7 cellular contexts compared by ENCODE assay signal in genomic region chr2:207906495-207906894, GRCh38.
DNase-seq lines count a peak whose midpoint lies in the region; ATAC-seq and TF ChIP-seq lines count a peak whose summit lies in the region.
"Not testable (repeated sequence)": the region's sequence is repeated elsewhere in the genome, so short reads cannot be mapped to it uniquely, and the experiment has no call there.

No MANE protein-coding gene starts in this region.

- peaks cover 15% of the 10 kb centered on the region for H3K4me1 ChIP-seq in endodermal cell (ENCODE audit: control insufficient read depth, insufficient read depth, low read length)
- not testable (repeated sequence) for H3K4me1 ChIP-seq in mesenchymal stem cell (ENCODE audit: control insufficient read depth, insufficient read depth, low read depth, low read length)

- not testable (repeated sequence) for H3K9ac ChIP-seq in endodermal cell (ENCODE audit: extremely low read depth, low read length, poor library complexity, severe bottlenecking); mesenchymal stem cell (ENCODE audit: low read length)

- H2AFZ ChIP-seq in mesenchymal stem cell (ENCODE audit: low read depth, low read length) = not testable (repeated sequence)

- H3K4me2 ChIP-seq in mesenchymal stem cell (ENCODE audit: low read length, poor library complexity, severe bottlenecking) = not testable (repeated sequence)

- H3K27me3 ChIP-seq in endodermal cell (ENCODE audit: control insufficient read depth, insufficient read depth, low read length, poor library complexity, severe bottlenecking); mesenchymal stem cell (ENCODE audit: control insufficient read depth in 1 of 2, insufficient read depth in 1 of 2, low read length in 2 of 2): not testable (repeated sequence)

- not testable (repeated sequence) for H3K4me3 ChIP-seq in endodermal cell (ENCODE audit: low read length); mesenchymal stem cell (ENCODE audit: insufficient read depth in 1 of 2, low read depth in 1 of 2, low read length in 2 of 2)

- not testable (repeated sequence) for H3K4ac ChIP-seq in mesenchymal stem cell (ENCODE audit: low read depth in 1 of 2, low read length in 2 of 2)

- H4K8ac ChIP-seq in mesenchymal stem cell (ENCODE audit: low read length) = not testable (repeated sequence)

- not testable (repeated sequence) for H2BK15ac ChIP-seq in mesenchymal stem cell (ENCODE audit: low read depth, poor library complexity, severe bottlenecking)

- peaks cover 53% of the 10 kb centered on the region for H3K4me1 Mint-ChIP-seq in endodermal cell
- H3K4me1 Mint-ChIP-seq in progenitor cell of endocrine pancreas (ENCODE audit: low read depth) = peaks cover 52% of the 10 kb centered on the region

- not testable (repeated sequence) for H3K18ac ChIP-seq in mesenchymal stem cell (ENCODE audit: low read depth in 1 of 2, low read length in 2 of 2)

- H3K9me3 Mint-ChIP-seq in endodermal cell; progenitor cell of endocrine pancreas (ENCODE audit: low read depth): not testable (repeated sequence)

- H3K27ac ChIP-seq in endodermal cell (ENCODE audit: low read depth, low read length) = not testable (repeated sequence)
- H3K27ac ChIP-seq in mesenchymal stem cell (ENCODE audit: low read length, poor library complexity, severe bottlenecking) = peak overlapping the region; percentile 59

- H2BK12ac ChIP-seq in mesenchymal stem cell (ENCODE audit: low read length in 2 of 2) = not testable (repeated sequence)

- H2BK5ac ChIP-seq in mesenchymal stem cell (ENCODE audit: low read depth, low read length, poor library complexity, severe bottlenecking) = not testable (repeated sequence)

- H3K14ac ChIP-seq in mesenchymal stem cell (ENCODE audit: low read length in 2 of 2) = not testable (repeated sequence)

- not testable (repeated sequence) for DNase-seq in endodermal cell; mesenchymal stem cell; progenitor cell of endocrine pancreas (ENCODE audit: low spot score, unreplicated experiment)

- not testable (repeated sequence) for H2AK5ac ChIP-seq in mesenchymal stem cell (ENCODE audit: low read length, severe bottlenecking)

- H3K4me3 Mint-ChIP-seq in endodermal cell; progenitor cell of endocrine pancreas (ENCODE audit: low read depth): not testable (repeated sequence)

- WGBS in endodermal cell (ENCODE audit: insufficient coverage in 1 of 2, insufficient read length in 1 of 2), 2 experiments = 83 to 87% methylated on average over 4 of the region's 5 CpGs
- WGBS in mesenchymal stem cell = 97% methylated on average over 4 of the region's 5 CpGs

- TF ChIP-seq CTCF in endodermal cell (conservative IDR thresholded peaks at IDR 0.05); progenitor cell of endocrine pancreas (IDR thresholded peaks at IDR 0.05; ENCODE audit: unreplicated experiment): not testable (repeated sequence)

- H3K27me3 Mint-ChIP-seq in endodermal cell (ENCODE audit: insufficient read depth); progenitor cell of endocrine pancreas: not testable (repeated sequence)

- H3K9me3 ChIP-seq in endodermal cell (ENCODE audit: control insufficient read depth, low read length) = peaks cover 13% of the 10 kb centered on the region
- not testable (repeated sequence) for H3K9me3 ChIP-seq in mesenchymal stem cell (ENCODE audit: control insufficient read depth, low read length)

- H3K23ac ChIP-seq in mesenchymal stem cell (ENCODE audit: low read length in 2 of 2) = not testable (repeated sequence)

- H3K79me1 ChIP-seq in mesenchymal stem cell (replicated peaks; ENCODE audit: low read length, poor library complexity, severe bottlenecking) = not testable (repeated sequence)

- peaks cover 13% of the 10 kb centered on the region for H3K36me3 Mint-ChIP-seq in endodermal cell (ENCODE audit: low read depth)
- H3K36me3 Mint-ChIP-seq in progenitor cell of endocrine pancreas (ENCODE audit: insufficient read depth) = not testable (repeated sequence)

- H2BK120ac ChIP-seq in mesenchymal stem cell (ENCODE audit: low read depth, low read length) = not testable (repeated sequence)

- H3K27ac Mint-ChIP-seq in endodermal cell (peak overlapping the region; percentile 74), progenitor cell of endocrine pancreas (peak overlapping the region; percentile 29)

- H3K36me3 ChIP-seq in endodermal cell (ENCODE audit: control insufficient read depth, insufficient read depth, low read length) = peaks cover 20% of the 10 kb centered on the region
- not testable (repeated sequence) for H3K36me3 ChIP-seq in mesenchymal stem cell (ENCODE audit: control insufficient read depth in 1 of 2, insufficient read depth in 2 of 2, low read depth in 1 of 2, low read length in 2 of 2)

- peak; percentile 67 for ATAC-seq in GM18907 (IDR thresholded peaks at IDR 0.05; ENCODE audit: unreplicated experiment)
- ATAC-seq in GM19463 (IDR thresholded peaks at IDR 0.05; ENCODE audit: unreplicated experiment) = peak; percentile 55
- ATAC-seq in HG02943 (IDR thresholded peaks at IDR 0.05; ENCODE audit: low read depth, unreplicated experiment) = peak; percentile 55
- peak; percentile 46 for ATAC-seq in HG03342 (IDR thresholded peaks at IDR 0.05; ENCODE audit: unreplicated experiment)

- not testable (repeated sequence) for H4K91ac ChIP-seq in mesenchymal stem cell (ENCODE audit: low read length)
